6 cellular contexts compared by ENCODE assay signal in the genomic region with DNA sequence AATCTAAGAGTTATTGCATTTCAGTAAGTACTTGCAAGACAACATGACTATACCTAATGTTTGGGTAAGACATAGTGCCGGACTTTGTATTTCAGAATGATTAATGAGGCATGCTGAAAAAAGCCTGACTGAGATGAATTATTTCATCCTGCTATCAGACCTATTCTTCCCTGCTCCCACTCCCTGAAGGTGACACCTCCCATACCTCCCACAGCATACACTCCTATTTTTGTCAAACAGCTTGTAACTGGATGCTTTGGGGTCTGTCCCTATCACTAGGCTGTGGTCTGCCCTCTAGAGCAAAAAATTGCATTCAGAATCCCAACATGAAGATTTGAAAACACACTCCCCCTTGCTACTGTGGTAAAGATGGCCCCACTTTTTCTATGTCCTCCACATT.
"Had no signal": no experiment of that assay in that cellular context is flagged by ENCODE, and none has a peak within 500 bp of the region (broad histone marks: within the 10 kb centered on the region; RNA-seq: fewer than 3 reads in every experiment).

No MANE protein-coding gene starts in this region.

- H3K27ac ChIP-seq: GM23248 had no signal

- DNase-seq: GM23248, GOT3, H7, KBM-7 had no signal

- ATAC-seq: HCT116, HepG2 had no signal
